ENCODE assay signal across 9 cellular contexts in genomic region chr3:188154758-188155574, GRCh38. TPM values are rescaled to one million over a fixed set of nuclear protein-coding genes. Genes with fewer than 3 reads are reported as not detected.
DNase-seq lines count a peak whose midpoint lies in the region; ATAC-seq, FAIRE-seq and TF ChIP-seq lines count a peak whose summit lies in the region.
"Had no signal": no experiment of that assay in that cellular context is flagged by ENCODE, and none has a peak within 500 bp of the region (broad histone marks: within the 10 kb centered on the region; RNA-seq: fewer than 3 reads in every experiment).

No MANE protein-coding gene starts in this region.

- H3K9me3 ChIP-seq in heart right ventricle = no peaks in the 10 kb centered on the region

- peak overlapping the region; percentile 80 to 94 (median 87) for H3K4me3 Mint-ChIP-seq in brain

- intact Hi-C loops in heart right ventricle (cut with DNase I) (loop anchor here in 9 of 10 donors (1.0 to 10.0 kb wide), 16 partner anchors 78 to 992 kb away; partner anchors contain the start of gene BCL6 (in 4 of the 9)), Right ventricle myocardium inferior (cut with DNase I) (loop anchor here (2.0 to 10.0 kb wide), 8 partner anchors 42 to 792 kb away; no protein-coding TSS in a partner anchor)

- FAIRE-seq in urothelium cell line (lab: Jason Lieb, UNC) = no peak
- FAIRE-seq: colon had no signal

- no peaks in the 10 kb centered on the region for H3K36me3 ChIP-seq in heart right ventricle

- H3K27ac Mint-ChIP-seq in brain = peak overlapping the region; percentile 20 to 90 (median 78)

- no peak for TF ChIP-seq CTCF in heart right ventricle (IDR thresholded peaks at IDR 0.05)
- TF ChIP-seq CTCF in brain (conservative IDR thresholded peaks at IDR 0.05) = no peak
- no peak for TF ChIP-seq CTCF in omental fat pad (IDR thresholded peaks at IDR 0.05)

- H3K9me3 Mint-ChIP-seq in brain = peaks cover 0 to 3% (median 0%) of the 10 kb centered on the region in 5 experiments

- peaks cover 6% of the 10 kb centered on the region for H3K27me3 Mint-ChIP-seq in brain

- peaks cover 0 to 74% (median 59%) of the 10 kb centered on the region in 9 donors for H3K4me1 ChIP-seq in heart right ventricle

- H3K4me3 ChIP-seq in heart right ventricle = peak overlapping the region; percentile 66 to 92 (median 80)

- H3K4me1 Mint-ChIP-seq in brain = peaks cover 62% of the 10 kb centered on the region

- no peaks in the 10 kb centered on the region for H3K36me3 Mint-ChIP-seq in brain

- WGBS in heart right ventricle, 2 donors = 15 to 19% methylated on average over 9 of the region's 9 CpGs

- ATAC-seq in heart right ventricle (peak in 3 of 8 donors; percentile 0 to 1 (median 1)), Right ventricle myocardium inferior (no peak), omental fat pad (ENCODE audit: low FRiP score) (no peak), GM18870 (IDR thresholded peaks at IDR 0.05; ENCODE audit: unreplicated experiment) (no peak), GM18873 (IDR thresholded peaks at IDR 0.05; ENCODE audit: low FRiP score, unreplicated experiment) (no peak)

- H3K27me3 ChIP-seq in heart right ventricle = no peaks in the 10 kb centered on the region

- DNase-seq in heart right ventricle (peak in 1 of 2 donors; percentile 21), Right ventricle myocardium inferior (ENCODE audit: missing footprints) (no peak), medulla oblongata (ENCODE audit: extremely low spot score) (peak; percentile 39), urothelium cell line (ENCODE audit: low spot score) (peak; percentile 20), omental fat pad (ENCODE audit: low spot score) (no peak)

- H3K27ac ChIP-seq in heart right ventricle = peak overlapping the region; percentile 90 to 99 (median 96)

RNA-seq across cellular contexts. Expression of gene LPP, which starts 1.0 kb away (rescaled TPM):
- total RNA-seq in heart right ventricle (100 to 1,000 TPM; 116 to 188 (median 148) TPM), Right ventricle myocardium inferior (114 TPM), omental fat pad (100 to 1,000 TPM; 113 to 302 (median 126) TPM)
- polyA plus RNA-seq in heart right ventricle (10 to 100 TPM in 1 of 2 donors, 1 to 10 TPM in 1; 8.5 to 12.9 TPM), brain (ENCODE audit: insufficient read depth, low read depth, low replicate concordance) (2.1 TPM)

Comparison
In these comparisons a context has a peak if more than half of its experiments do, and no peak if none do; other contexts are left out.
1. DNase-seq: peak in medulla oblongata (single experiment) and urothelium cell line (single experiment); none in Right ventricle myocardium inferior (single experiment) and omental fat pad (single experiment).